ENCODE assay signal across 1 cellular context in the genomic region with DNA sequence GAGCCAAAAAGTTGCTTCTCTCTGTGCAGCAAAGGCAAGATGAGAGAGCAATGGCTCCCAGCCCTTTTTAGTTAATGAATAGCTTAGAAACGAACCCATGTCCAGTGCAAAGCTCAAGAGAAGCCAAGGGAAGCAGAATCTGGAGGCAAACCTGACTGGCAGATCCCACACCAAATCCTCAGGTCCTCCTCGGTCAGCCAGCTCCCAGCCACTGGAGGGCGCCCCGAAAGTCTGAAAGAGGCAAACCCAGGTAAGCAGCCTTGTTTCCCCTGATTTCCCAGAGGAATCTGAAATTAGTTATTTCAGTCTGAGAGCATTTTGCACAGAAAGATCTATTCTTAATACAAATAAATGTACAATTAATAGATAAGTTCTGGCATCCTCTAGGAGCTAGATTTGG.
TF ChIP-seq lines count a peak whose summit lies in the region.

No MANE protein-coding gene starts in this region.

TF ChIP-seq in GM23338, 12 proteins besides CTCF, POLR2A, EP300 and RAD21 (continued from another document):
- TF ChIP-seq, protein P1, sequence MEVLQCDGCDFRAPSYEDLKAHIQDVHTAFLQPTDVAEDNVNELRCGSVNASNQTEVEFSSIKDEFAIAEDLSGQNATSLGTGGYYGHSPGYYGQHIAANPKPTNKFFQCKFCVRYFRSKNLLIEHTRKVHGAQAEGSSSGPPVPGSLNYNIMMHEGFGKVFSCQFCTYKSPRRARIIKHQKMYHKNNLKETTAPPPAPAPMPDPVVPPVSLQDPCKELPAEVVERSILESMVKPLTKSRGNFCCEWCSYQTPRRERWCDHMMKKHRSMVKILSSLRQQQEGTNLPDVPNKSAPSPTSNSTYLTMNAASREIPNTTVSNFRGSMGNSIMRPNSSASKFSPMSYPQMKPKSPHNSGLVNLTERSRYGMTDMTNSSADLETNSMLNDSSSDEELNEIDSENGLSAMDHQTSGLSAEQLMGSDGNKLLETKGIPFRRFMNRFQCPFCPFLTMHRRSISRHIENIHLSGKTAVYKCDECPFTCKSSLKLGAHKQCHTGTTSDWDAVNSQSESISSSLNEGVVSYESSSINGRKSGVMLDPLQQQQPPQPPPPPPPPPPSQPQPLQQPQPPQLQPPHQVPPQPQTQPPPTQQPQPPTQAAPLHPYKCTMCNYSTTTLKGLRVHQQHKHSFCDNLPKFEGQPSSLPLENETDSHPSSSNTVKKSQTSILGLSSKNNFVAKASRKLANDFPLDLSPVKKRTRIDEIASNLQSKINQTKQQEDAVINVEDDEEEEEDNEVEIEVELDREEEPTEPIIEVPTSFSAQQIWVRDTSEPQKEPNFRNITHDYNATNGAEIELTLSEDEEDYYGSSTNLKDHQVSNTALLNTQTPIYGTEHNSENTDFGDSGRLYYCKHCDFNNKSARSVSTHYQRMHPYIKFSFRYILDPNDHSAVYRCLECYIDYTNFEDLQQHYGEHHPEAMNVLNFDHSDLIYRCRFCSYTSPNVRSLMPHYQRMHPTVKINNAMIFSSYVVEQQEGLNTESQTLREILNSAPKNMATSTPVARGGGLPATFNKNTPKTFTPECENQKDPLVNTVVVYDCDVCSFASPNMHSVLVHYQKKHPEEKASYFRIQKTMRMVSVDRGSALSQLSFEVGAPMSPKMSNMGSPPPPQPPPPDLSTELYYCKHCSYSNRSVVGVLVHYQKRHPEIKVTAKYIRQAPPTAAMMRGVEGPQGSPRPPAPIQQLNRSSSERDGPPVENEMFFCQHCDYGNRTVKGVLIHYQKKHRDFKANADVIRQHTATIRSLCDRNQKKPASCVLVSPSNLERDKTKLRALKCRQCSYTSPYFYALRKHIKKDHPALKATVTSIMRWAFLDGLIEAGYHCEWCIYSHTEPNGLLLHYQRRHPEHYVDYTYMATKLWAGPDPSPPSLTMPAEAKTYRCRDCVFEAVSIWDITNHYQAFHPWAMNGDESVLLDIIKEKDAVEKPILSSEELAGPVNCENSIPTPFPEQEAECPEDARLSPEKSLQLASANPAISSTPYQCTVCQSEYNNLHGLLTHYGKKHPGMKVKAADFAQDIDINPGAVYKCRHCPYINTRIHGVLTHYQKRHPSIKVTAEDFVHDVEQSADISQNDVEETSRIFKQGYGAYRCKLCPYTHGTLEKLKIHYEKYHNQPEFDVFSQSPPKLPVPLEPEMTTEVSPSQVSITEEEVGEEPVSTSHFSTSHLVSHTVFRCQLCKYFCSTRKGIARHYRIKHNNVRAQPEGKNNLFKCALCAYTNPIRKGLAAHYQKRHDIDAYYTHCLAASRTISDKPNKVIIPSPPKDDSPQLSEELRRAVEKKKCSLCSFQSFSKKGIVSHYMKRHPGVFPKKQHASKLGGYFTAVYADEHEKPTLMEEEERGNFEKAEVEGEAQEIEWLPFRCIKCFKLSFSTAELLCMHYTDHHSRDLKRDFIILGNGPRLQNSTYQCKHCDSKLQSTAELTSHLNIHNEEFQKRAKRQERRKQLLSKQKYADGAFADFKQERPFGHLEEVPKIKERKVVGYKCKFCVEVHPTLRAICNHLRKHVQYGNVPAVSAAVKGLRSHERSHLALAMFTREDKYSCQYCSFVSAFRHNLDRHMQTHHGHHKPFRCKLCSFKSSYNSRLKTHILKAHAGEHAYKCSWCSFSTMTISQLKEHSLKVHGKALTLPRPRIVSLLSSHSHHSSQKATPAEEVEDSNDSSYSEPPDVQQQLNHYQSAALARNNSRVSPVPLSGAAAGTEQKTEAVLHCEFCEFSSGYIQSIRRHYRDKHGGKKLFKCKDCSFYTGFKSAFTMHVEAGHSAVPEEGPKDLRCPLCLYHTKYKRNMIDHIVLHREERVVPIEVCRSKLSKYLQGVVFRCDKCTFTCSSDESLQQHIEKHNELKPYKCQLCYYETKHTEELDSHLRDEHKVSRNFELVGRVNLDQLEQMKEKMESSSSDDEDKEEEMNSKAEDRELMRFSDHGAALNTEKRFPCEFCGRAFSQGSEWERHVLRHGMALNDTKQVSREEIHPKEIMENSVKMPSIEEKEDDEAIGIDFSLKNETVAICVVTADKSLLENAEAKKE (CRISPR knock-in tag; IDR thresholded peaks at IDR 0.05) = no peak
- TF ChIP-seq CREB1 (CRISPR knock-in tag; IDR thresholded peaks at IDR 0.05; ENCODE audit: low read depth) (no peak), EZH2 (IDR thresholded peaks at IDR 0.05; ENCODE audit: low read depth, unreplicated experiment) (no peak), POLR2AphosphoS5 (IDR thresholded peaks at IDR 0.05; ENCODE audit: low read depth) (no peak), ZNF114 (CRISPR knock-in tag; IDR thresholded peaks at IDR 0.05) (no peak), EZH2phosphoT487 (IDR thresholded peaks at IDR 0.05; ENCODE audit: unreplicated experiment) (no peak), JUNB (IDR thresholded peaks at IDR 0.05; ENCODE audit: unreplicated experiment) (no peak), STAT1 (IDR thresholded peaks at IDR 0.05; ENCODE audit: unreplicated experiment) (no peak)
- TF ChIP-seq, protein P2, sequence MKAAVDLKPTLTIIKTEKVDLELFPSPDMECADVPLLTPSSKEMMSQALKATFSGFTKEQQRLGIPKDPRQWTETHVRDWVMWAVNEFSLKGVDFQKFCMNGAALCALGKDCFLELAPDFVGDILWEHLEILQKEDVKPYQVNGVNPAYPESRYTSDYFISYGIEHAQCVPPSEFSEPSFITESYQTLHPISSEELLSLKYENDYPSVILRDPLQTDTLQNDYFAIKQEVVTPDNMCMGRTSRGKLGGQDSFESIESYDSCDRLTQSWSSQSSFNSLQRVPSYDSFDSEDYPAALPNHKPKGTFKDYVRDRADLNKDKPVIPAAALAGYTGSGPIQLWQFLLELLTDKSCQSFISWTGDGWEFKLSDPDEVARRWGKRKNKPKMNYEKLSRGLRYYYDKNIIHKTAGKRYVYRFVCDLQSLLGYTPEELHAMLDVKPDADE (IDR thresholded peaks at IDR 0.05) = no peak
- TF ChIP-seq, protein P3, sequence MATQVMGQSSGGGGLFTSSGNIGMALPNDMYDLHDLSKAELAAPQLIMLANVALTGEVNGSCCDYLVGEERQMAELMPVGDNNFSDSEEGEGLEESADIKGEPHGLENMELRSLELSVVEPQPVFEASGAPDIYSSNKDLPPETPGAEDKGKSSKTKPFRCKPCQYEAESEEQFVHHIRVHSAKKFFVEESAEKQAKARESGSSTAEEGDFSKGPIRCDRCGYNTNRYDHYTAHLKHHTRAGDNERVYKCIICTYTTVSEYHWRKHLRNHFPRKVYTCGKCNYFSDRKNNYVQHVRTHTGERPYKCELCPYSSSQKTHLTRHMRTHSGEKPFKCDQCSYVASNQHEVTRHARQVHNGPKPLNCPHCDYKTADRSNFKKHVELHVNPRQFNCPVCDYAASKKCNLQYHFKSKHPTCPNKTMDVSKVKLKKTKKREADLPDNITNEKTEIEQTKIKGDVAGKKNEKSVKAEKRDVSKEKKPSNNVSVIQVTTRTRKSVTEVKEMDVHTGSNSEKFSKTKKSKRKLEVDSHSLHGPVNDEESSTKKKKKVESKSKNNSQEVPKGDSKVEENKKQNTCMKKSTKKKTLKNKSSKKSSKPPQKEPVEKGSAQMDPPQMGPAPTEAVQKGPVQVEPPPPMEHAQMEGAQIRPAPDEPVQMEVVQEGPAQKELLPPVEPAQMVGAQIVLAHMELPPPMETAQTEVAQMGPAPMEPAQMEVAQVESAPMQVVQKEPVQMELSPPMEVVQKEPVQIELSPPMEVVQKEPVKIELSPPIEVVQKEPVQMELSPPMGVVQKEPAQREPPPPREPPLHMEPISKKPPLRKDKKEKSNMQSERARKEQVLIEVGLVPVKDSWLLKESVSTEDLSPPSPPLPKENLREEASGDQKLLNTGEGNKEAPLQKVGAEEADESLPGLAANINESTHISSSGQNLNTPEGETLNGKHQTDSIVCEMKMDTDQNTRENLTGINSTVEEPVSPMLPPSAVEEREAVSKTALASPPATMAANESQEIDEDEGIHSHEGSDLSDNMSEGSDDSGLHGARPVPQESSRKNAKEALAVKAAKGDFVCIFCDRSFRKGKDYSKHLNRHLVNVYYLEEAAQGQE (IDR thresholded peaks at IDR 0.05; ENCODE audit: unreplicated experiment) = no peak
